In the genomic region with DNA sequence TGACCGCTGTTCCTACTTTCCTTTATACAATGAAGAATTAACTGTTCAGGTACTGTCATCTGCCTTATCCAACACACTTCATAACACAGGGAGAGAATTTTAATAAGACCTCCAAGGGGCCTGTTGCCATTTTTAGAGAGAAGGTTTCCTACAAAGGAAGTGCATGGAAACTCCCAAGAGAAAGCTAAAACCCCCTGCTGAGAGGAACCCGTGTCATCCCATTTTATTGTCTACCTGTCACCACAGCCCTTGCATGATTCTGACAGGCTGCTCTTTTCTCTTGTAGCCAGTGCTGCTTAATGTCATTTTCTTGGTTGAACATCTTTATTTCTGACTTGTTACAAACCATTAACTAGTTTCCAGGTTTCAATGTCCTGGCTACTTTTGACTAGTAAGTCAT, we compare ENCODE assay signal across 25 cellular contexts.
"Had no signal": no experiment of that assay in that cellular context is flagged by ENCODE, and none has a peak within 500 bp of the region (broad histone marks: within the 10 kb centered on the region; RNA-seq: fewer than 3 reads in every experiment).

No MANE protein-coding gene starts in this region.

- DNase-seq: activated CD4-positive, alpha-beta T cell treated with anti-CD3 and anti-CD28 coated beads for 48 hours; activated CD4-positive, alpha-beta T cell treated with anti-CD3 and anti-CD28 coated beads, Interleukin-2, amount 50 U/mL, for 4 hours; activated CD4-positive, CD25-positive, alpha-beta regulatory T cell treated with anti-CD3 and anti-CD28 coated beads, Interleukin-2, amount 50 U/mL, for 72 hours; activated CD8-positive, alpha-beta memory T cell treated with anti-CD3 and anti-CD28 coated beads, Interleukin-2, amount 50 U/mL, for 48 hours; activated CD8-positive, alpha-beta T cell treated with anti-CD3 and anti-CD28 coated beads, Interleukin-2, amount 10 ng/mL, durations not matched to agents 7 days and 5 days; activated naive CD4-positive, alpha-beta T cell treated with anti-CD3 and anti-CD28 coated beads, Interleukin-2, amount 50 U/mL, for 16 hours; activated naive CD8-positive, alpha-beta T cell treated with anti-CD3 and anti-CD28 coated beads, Interleukin-2, amount 10 ng/mL, durations not matched to agents 7 days and 5 days; activated T-cell treated with anti-CD3 and anti-CD28 coated beads, Interleukin-2, amount 50 U/mL, for 1 hour; adrenal gland; anterior cingulate cortex; cerebellar nuclear complex; MM.1S; NCI-H1105; NCI-H1436; NCI-H187 treated with DMSO at 0.1 percent for 48 hours; NCI-H2081 treated with DMSO at 0.1 percent for 48 hours; NCI-H2171 treated with DMSO at 0.1 percent for 48 hours; NCI-H510A treated with DMSO at 0.1 percent for 48 hours; Peyer's patch; SHP77; SW 1271 had no signal

- H3K27me3 ChIP-seq: adrenal gland, Peyer's patch had no signal

- H3K9ac ChIP-seq: KMS-11 had no signal

- H3K9me3 ChIP-seq: adrenal gland, Peyer's patch, SJSA1 had no signal

- ATAC-seq: activated CD8-positive, alpha-beta T cell treated with anti-CD3 and anti-CD28 coated beads, Interleukin-2, amount 10 ng/mL, durations not matched to agents 7 days and 5 days; SK-N-SH treated with all-trans-retinoic acid at 6 μM for 48 hours had no signal

- H3K4me3 Mint-ChIP-seq: activated CD8-positive, alpha-beta T cell treated with anti-CD3 and anti-CD28 coated beads, Interleukin-2, amount 10 ng/mL, durations not matched to agents 7 days and 5 days; activated naive CD8-positive, alpha-beta T cell treated with anti-CD3 and anti-CD28 coated beads, Interleukin-2, amount 10 ng/mL, durations not matched to agents 7 days and 5 days; T-helper 1 cell treated with Interleukin-12 subunit alpha and Interleukin-12 subunit beta and Interleukin-4 antibody, amounts not matched to agents 30 μg/mL and 1 μg/mL, for 36 hours had no signal

- H3K4me3 ChIP-seq: adrenal gland, Peyer's patch, SJSA1 had no signal

- H3K36me3 Mint-ChIP-seq: activated naive CD8-positive, alpha-beta T cell treated with anti-CD3 and anti-CD28 coated beads, Interleukin-2, amount 10 ng/mL, durations not matched to agents 7 days and 5 days had no signal

- H3K4me2 ChIP-seq: KMS-11 had no signal

- H3K27ac Mint-ChIP-seq: activated CD8-positive, alpha-beta T cell treated with anti-CD3 and anti-CD28 coated beads, Interleukin-2, amount 10 ng/mL, durations not matched to agents 7 days and 5 days; activated naive CD8-positive, alpha-beta T cell treated with anti-CD3 and anti-CD28 coated beads, Interleukin-2, amount 10 ng/mL, durations not matched to agents 7 days and 5 days; T-helper 1 cell treated with Interleukin-12 subunit alpha and Interleukin-12 subunit beta and Interleukin-4 antibody, amounts not matched to agents 30 μg/mL and 1 μg/mL, for 36 hours had no signal

- H3K36me3 ChIP-seq: adrenal gland, Peyer's patch, SJSA1 had no signal

- H3K9me3 Mint-ChIP-seq: activated naive CD8-positive, alpha-beta T cell treated with anti-CD3 and anti-CD28 coated beads, Interleukin-2, amount 10 ng/mL, durations not matched to agents 7 days and 5 days; T-helper 1 cell treated with Interleukin-12 subunit alpha and Interleukin-12 subunit beta and Interleukin-4 antibody, amounts not matched to agents 30 μg/mL and 1 μg/mL, for 36 hours had no signal

- H3K4me1 ChIP-seq: adrenal gland, Peyer's patch, SJSA1 had no signal

- H3K27ac ChIP-seq: adrenal gland, KMS-11, Peyer's patch, SJSA1 had no signal
